ENCODE assay signal across 19 cellular contexts in the genomic region with DNA sequence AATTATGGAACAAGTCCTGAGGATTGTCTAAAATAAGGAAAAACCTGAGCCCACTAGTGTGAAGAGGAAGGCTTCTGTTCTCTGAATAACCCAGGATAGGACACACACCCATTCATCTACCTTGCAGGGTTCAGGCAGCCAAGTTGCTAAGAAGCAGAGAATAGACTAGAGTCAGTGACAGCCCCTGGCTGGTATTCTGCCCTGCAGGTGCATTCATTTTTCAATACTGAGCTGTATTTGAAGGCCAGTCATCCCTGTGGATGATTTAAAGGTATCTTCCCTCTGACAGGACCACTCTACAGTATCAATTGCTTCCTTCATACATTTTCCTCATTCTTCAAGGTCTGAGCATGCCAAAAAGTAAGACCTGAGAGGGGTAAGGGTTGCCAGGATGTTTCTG. TPM values are rescaled to one million over a fixed set of nuclear protein-coding genes. Genes with fewer than 3 reads are reported as not detected.
A peak's percentile ranks its signal among the peaks of the same experiment; 100 is the strongest.
DNase-seq lines count a peak whose midpoint lies in the region; TF ChIP-seq lines count a peak whose summit lies in the region.
"Had no signal": no experiment of that assay in that cellular context is flagged by ENCODE, and none has a peak within 500 bp of the region (broad histone marks: within the 10 kb centered on the region; RNA-seq: fewer than 3 reads in every experiment).

No MANE protein-coding gene starts in this region.

- TF ChIP-seq EP300 in ovary (IDR thresholded peaks at IDR 0.05), result no peak

- TF ChIP-seq POLR2A in ovary (IDR thresholded peaks at IDR 0.05), result no peak

- DNase-seq in DMS53 (lab: John Stamatoyannopoulos, UW), result peak; percentile 40
- DNase-seq in DMS53 treated with DMSO at 0.1 percent for 48 hours (lab: John Stamatoyannopoulos, UW; ENCODE audit: unreplicated experiment), result no peak
- peak; percentile 47 for DNase-seq in epithelial cell of esophagus (ENCODE audit: low read depth)
- DNase-seq in ovary, result no peak
- DNase-seq in activated CD4-positive, alpha-beta memory T cell treated with anti-CD3 and anti-CD28 coated beads for 36 hours, result no peak
- DNase-seq in NAMALWA (ENCODE audit: low spot score), result no peak
- DNase-seq in NCI-H345 treated with DMSO at 0.1 percent for 48 hours (lab: John Stamatoyannopoulos, UW; ENCODE audit: unreplicated experiment), result no peak
- DNase-seq: CD4-positive, alpha-beta memory T cell; DMS153; DND-41; EL; GOT3; H7 had no signal

- no peaks in the 10 kb centered on the region for H3K9me3 Mint-ChIP-seq in activated CD4-positive, alpha-beta memory T cell treated with anti-CD3 and anti-CD28 coated beads for 36 hours
- H3K9me3 Mint-ChIP-seq: CD4-positive, alpha-beta memory T cell had no signal

- H3K4me3 ChIP-seq in epithelial cell of esophagus (ENCODE audit: low read length) (no peak overlapping the region), ovary (no peak overlapping the region)
- H3K4me3 ChIP-seq: A549, BLaER1, GM12878 had no signal

- CTCF ChIA-PET in activated CD4-positive, alpha-beta memory T cell treated with anti-CD3 and anti-CD28 coated beads for 36 hours (lab: Charles Lee), result interaction anchor here (0.6 to 19.1 kb wide), 10 partner anchors 8 to 288 kb away, joined by 3 to 498 read pairs (median 7); a partner anchor contains a TSS

- H3K27me3 ChIP-seq in ovary, result no peaks in the 10 kb centered on the region
- H3K27me3 ChIP-seq: BLaER1 had no signal

- intact Hi-C loops in ovary (cut with DNase I), result loop anchor here (2.0 to 10.0 kb wide), 5 partner anchors 139 to 285 kb away; no protein-coding TSS in a partner anchor
- intact Hi-C loops in activated CD4-positive, alpha-beta memory T cell treated with anti-CD3 and anti-CD28 coated beads for 36 hours (cut with micrococcal nuclease), result loop anchor here (1.0 to 5.0 kb wide), 3 partner anchors 40 to 288 kb away; a partner anchor contains a TSS

- no peaks in the 10 kb centered on the region for H3K9me3 ChIP-seq in ovary
- H3K9me3 ChIP-seq: A549, BLaER1 had no signal

- no peak overlapping the region for H3K27ac Mint-ChIP-seq in activated CD4-positive, alpha-beta memory T cell treated with anti-CD3 and anti-CD28 coated beads for 36 hours

- no peaks in the 10 kb centered on the region for H3K36me3 ChIP-seq in ovary
- H3K36me3 ChIP-seq: BLaER1 had no signal

- POLR2A ChIA-PET in activated CD4-positive, alpha-beta memory T cell treated with anti-CD3 and anti-CD28 coated beads for 36 hours (lab: Charles Lee), result interaction anchor here (2.0 kb wide), 1 partner anchor 139 kb away, joined by 9 read pairs; no protein-coding TSS in a partner anchor

- peaks cover 4% of the 10 kb centered on the region for H3K4me1 ChIP-seq in ovary (ENCODE audit: insufficient read depth)
- H3K4me1 ChIP-seq: A549 had no signal

- H3K36me3 Mint-ChIP-seq in activated CD4-positive, alpha-beta memory T cell treated with anti-CD3 and anti-CD28 coated beads for 36 hours, result no peaks in the 10 kb centered on the region
- H3K36me3 Mint-ChIP-seq: CD4-positive, alpha-beta memory T cell had no signal

- H3K27ac ChIP-seq in ovary, result peak overlapping the region; percentile 44 to 79
- H3K27ac ChIP-seq in temporal lobe (ENCODE audit: low read depth, low read length), result peak overlapping the region; percentile 75
- H3K27ac ChIP-seq: 22Rv1, A549, BLaER1 had no signal

- TF ChIP-seq CTCF in epithelial cell of esophagus (IDR thresholded peaks at IDR 0.05; ENCODE audit: insufficient read depth, low read depth, low read length, missing control alignments) (no peak), ovary (IDR thresholded peaks at IDR 0.05) (no peak)

- H3K4me3 Mint-ChIP-seq in activated CD4-positive, alpha-beta memory T cell treated with anti-CD3 and anti-CD28 coated beads for 36 hours, result no peak overlapping the region
- H3K4me3 Mint-ChIP-seq: CD4-positive, alpha-beta memory T cell had no signal

- H3K27me3 Mint-ChIP-seq in activated CD4-positive, alpha-beta memory T cell treated with anti-CD3 and anti-CD28 coated beads for 36 hours, result peaks cover 10% of the 10 kb centered on the region

- no peaks in the 10 kb centered on the region for H3K4me1 Mint-ChIP-seq in activated CD4-positive, alpha-beta memory T cell treated with anti-CD3 and anti-CD28 coated beads for 36 hours (ENCODE audit: low read depth)

RNA-seq across cellular contexts. Expression of a gene that starts 22.9 kb away (rescaled TPM):
- total RNA-seq in ovary, result 10 to 100 TPM in 4 of 7 donors, 1 to 10 TPM in 3; 3.1 to 20.3 (median 12.4) TPM
- polyA plus RNA-seq in ovary, result 1 to 10 TPM; 3.7 to 6.9 TPM
- 15.0 TPM for total RNA-seq in temporal lobe
- total RNA-seq in activated CD4-positive, alpha-beta memory T cell treated with anti-CD3 and anti-CD28 coated beads for 36 hours, result not detected
- polyA plus RNA-seq: HepG2 had no signal

RNA-seq across cellular contexts. Expression of a gene that starts 38.9 kb away (rescaled TPM):
- total RNA-seq in ovary (10 to 100 TPM; 21.5 to 91.8 (median 42.0) TPM), temporal lobe (24.1 TPM)
- 10 to 100 TPM; 25.6 to 65.4 TPM for polyA plus RNA-seq in ovary
- total RNA-seq in activated CD4-positive, alpha-beta memory T cell treated with anti-CD3 and anti-CD28 coated beads for 36 hours, result 10 to 100 TPM; 43.8 to 47.3 TPM

RNA-seq across cellular contexts. Expression of a gene that starts 57.6 kb away (rescaled TPM):
- 10 to 100 TPM in 5 of 7 donors, 1 to 10 TPM in 2; 8.3 to 16.2 (median 12.0) TPM for total RNA-seq in ovary
- polyA plus RNA-seq in ovary, result 10 to 100 TPM in 1 of 2 donors, 1 to 10 TPM in 1; 1.3 to 10.8 TPM
- total RNA-seq in temporal lobe, result 15.0 TPM
- total RNA-seq in activated CD4-positive, alpha-beta memory T cell treated with anti-CD3 and anti-CD28 coated beads for 36 hours, result 10 to 100 TPM; 13.5 to 14.4 TPM

Comparison
In these comparisons a context has a peak if more than half of its experiments do, and no peak if none do; other contexts are left out.
1. DNase-seq: peak in DMS53 (single experiment) and epithelial cell of esophagus (single experiment); none in DMS53 treated with DMSO at 0.1 percent for 48 hours (single experiment), ovary (0 of 5), activated CD4-positive, alpha-beta memory T cell treated with anti-CD3 and anti-CD28 coated beads for 36 hours (single experiment), NAMALWA (single experiment) and NCI-H345 treated with DMSO at 0.1 percent for 48 hours (single experiment).